Comparison of ENCODE assay signal across 1 cellular context in the genomic region with DNA sequence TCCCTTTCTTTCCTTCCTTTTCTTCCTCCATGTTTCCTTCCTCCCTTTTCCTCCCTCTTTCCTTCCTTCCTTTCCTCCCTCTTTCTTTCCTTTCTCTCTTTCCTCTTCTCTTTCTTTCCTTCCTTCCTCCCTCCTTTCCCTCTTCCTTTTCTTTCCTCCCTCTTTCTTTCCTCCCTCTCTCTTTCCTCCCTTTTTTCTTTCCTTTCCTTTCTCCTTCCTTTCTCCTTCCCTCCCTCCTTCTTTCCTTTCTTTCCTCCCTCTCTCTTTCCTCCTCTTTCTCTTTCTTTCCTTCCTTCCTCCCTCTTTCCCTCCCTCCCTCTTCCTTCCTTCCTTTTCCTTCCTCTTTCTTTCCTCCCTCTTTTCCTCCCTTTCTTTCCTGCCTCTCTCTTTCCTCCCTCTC.
TF ChIP-seq lines count a peak whose summit lies in the region.

No MANE protein-coding gene starts in this region.

TF ChIP-seq in HepG2, 621 proteins besides CTCF, POLR2A, EP300 and RAD21 (continued from another document):
- TF ChIP-seq, protein P1, sequence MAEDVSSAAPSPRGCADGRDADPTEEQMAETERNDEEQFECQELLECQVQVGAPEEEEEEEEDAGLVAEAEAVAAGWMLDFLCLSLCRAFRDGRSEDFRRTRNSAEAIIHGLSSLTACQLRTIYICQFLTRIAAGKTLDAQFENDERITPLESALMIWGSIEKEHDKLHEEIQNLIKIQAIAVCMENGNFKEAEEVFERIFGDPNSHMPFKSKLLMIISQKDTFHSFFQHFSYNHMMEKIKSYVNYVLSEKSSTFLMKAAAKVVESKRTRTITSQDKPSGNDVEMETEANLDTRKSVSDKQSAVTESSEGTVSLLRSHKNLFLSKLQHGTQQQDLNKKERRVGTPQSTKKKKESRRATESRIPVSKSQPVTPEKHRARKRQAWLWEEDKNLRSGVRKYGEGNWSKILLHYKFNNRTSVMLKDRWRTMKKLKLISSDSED (CRISPR knock-in tag; IDR thresholded peaks at IDR 0.05), result no peak
- no peak for TF ChIP-seq SMAD3 (CRISPR knock-in tag; IDR thresholded peaks at IDR 0.05)
- TF ChIP-seq TARDBP (CRISPR knock-in tag; IDR thresholded peaks at IDR 0.05), result no peak
- no peak for TF ChIP-seq NFIC (IDR thresholded peaks at IDR 0.05; ENCODE audit: low read length)
- 0 out of 2 replicates have a peak, but pooled peaks have one; percentile 78 for TF ChIP-seq PLRG1 (conservative IDR thresholded peaks at IDR 0.05)
- no peak for TF ChIP-seq HBP1 (CRISPR knock-in tag; IDR thresholded peaks at IDR 0.05; ENCODE audit: low read depth)
- no peak for TF ChIP-seq ZSCAN30 (CRISPR knock-in tag; IDR thresholded peaks at IDR 0.05)
- TF ChIP-seq RBFOX2 (IDR thresholded peaks at IDR 0.05; ENCODE audit: low read depth, low read length), result no peak
- TF ChIP-seq, protein P2, sequence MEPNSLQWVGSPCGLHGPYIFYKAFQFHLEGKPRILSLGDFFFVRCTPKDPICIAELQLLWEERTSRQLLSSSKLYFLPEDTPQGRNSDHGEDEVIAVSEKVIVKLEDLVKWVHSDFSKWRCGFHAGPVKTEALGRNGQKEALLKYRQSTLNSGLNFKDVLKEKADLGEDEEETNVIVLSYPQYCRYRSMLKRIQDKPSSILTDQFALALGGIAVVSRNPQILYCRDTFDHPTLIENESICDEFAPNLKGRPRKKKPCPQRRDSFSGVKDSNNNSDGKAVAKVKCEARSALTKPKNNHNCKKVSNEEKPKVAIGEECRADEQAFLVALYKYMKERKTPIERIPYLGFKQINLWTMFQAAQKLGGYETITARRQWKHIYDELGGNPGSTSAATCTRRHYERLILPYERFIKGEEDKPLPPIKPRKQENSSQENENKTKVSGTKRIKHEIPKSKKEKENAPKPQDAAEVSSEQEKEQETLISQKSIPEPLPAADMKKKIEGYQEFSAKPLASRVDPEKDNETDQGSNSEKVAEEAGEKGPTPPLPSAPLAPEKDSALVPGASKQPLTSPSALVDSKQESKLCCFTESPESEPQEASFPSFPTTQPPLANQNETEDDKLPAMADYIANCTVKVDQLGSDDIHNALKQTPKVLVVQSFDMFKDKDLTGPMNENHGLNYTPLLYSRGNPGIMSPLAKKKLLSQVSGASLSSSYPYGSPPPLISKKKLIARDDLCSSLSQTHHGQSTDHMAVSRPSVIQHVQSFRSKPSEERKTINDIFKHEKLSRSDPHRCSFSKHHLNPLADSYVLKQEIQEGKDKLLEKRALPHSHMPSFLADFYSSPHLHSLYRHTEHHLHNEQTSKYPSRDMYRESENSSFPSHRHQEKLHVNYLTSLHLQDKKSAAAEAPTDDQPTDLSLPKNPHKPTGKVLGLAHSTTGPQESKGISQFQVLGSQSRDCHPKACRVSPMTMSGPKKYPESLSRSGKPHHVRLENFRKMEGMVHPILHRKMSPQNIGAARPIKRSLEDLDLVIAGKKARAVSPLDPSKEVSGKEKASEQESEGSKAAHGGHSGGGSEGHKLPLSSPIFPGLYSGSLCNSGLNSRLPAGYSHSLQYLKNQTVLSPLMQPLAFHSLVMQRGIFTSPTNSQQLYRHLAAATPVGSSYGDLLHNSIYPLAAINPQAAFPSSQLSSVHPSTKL (CRISPR knock-in tag; IDR thresholded peaks at IDR 0.05), result no peak
- TF ChIP-seq HOXA5 (CRISPR knock-in tag; IDR thresholded peaks at IDR 0.05), result no peak
- TF ChIP-seq NFIB (CRISPR knock-in tag; IDR thresholded peaks at IDR 0.05; ENCODE audit: borderline replicate concordance), result no peak
- 0 out of 2 replicates have a peak, but pooled peaks have one; percentile 3 for TF ChIP-seq MNT (IDR thresholded peaks at IDR 0.05)
- TF ChIP-seq TRIM22 (IDR thresholded peaks at IDR 0.05), result 0 out of 2 replicates have a peak, but pooled peaks have one; percentile 18
- TF ChIP-seq FOXK2 (IDR thresholded peaks at IDR 0.05), result 0 out of 2 replicates have a peak, but pooled peaks have one; percentile 43
- peak; percentile 43; the same call in 1 of the 2 replicates for TF ChIP-seq FOXP1 (IDR thresholded peaks at IDR 0.05)
- no peak for TF ChIP-seq FOXP1 (CRISPR knock-in tag; IDR thresholded peaks at IDR 0.05)
- TF ChIP-seq ZBTB26 (CRISPR knock-in tag; IDR thresholded peaks at IDR 0.05; ENCODE audit: borderline replicate concordance), result no peak
- no peak for TF ChIP-seq RFX3 (CRISPR knock-in tag; IDR thresholded peaks at IDR 0.05)
- peak; percentile 28; the same call in 1 of the 2 replicates for TF ChIP-seq FOXA1 (IDR thresholded peaks at IDR 0.05)
- TF ChIP-seq FOXA1 (CRISPR knock-in tag; IDR thresholded peaks at IDR 0.05), result no peak
- TF ChIP-seq, protein P3, sequence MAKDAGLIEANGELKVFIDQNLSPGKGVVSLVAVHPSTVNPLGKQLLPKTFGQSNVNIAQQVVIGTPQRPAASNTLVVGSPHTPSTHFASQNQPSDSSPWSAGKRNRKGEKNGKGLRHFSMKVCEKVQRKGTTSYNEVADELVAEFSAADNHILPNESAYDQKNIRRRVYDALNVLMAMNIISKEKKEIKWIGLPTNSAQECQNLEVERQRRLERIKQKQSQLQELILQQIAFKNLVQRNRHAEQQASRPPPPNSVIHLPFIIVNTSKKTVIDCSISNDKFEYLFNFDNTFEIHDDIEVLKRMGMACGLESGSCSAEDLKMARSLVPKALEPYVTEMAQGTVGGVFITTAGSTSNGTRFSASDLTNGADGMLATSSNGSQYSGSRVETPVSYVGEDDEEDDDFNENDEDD (CRISPR knock-in tag; IDR thresholded peaks at IDR 0.05; ENCODE audit: borderline replicate concordance), result no peak
- TF ChIP-seq SRF (IDR thresholded peaks at IDR 0.05; ENCODE audit: low read depth, low read length), result no peak
- no peak for TF ChIP-seq TAF1 (CRISPR knock-in tag; IDR thresholded peaks at IDR 0.05)
